12 cellular contexts compared by ENCODE assay signal in the genomic region with DNA sequence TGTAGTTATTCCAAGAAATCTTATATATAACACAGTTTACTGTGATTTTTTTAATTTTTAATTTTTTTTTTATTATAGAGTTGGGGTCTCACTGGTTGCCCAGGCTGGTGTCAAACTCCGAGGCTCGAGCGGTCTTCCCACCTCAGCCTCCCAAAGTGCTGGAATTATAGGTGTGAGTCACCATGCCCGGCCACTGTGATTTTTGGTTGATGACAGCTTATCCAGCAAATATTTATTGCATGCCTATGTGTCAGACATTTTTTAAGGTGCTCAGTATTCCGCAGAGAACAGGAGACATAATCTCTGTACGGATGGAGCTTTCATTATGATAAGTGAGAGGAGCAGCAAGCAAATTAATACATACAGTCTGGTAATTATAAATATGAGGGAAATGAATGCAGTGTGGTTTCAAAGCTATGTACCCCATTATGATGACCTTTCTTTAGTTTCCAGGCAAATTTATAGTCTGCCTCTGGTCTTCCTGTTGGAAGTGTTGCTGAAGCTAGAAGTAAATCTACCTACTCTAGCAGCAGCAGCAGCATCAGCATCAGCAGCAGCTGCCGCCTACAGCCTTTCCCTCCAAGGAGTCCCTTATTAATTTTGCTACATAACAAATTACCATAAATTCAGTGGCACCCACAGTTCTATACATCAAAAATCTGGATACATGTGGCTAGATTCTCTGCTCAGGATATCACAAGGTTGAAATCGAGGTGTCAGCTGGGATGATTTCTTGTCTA. TPM values are rescaled to one million over a fixed set of nuclear protein-coding genes. Genes with fewer than 3 reads are reported as not detected.
A peak's percentile ranks its signal among the peaks of the same experiment; 100 is the strongest.
DNase-seq lines count a peak whose midpoint lies in the region; TF ChIP-seq lines count a peak whose summit lies in the region.
"Had no signal": no experiment of that assay in that cellular context is flagged by ENCODE, and none has a peak within 500 bp of the region (broad histone marks: within the 10 kb centered on the region; RNA-seq: fewer than 3 reads in every experiment).

No MANE protein-coding gene starts in this region.

- 25 to 32% methylated on average over 8 of the region's 8 CpGs for WGBS in GM23248 (ENCODE audit: low coverage in 1 of 2, low lambda C conversion rate in 2 of 2, missing lambda C conversion rate in 2 of 2), 2 experiments

- H3K9ac ChIP-seq in GM23248: no peak overlapping the region
- H3K9ac ChIP-seq: BLaER1 had no signal

- peaks cover 68% of the 10 kb centered on the region for H3K4me1 ChIP-seq in GM23248 (ENCODE audit: insufficient read depth)

- H2AFZ ChIP-seq in GM23248: no peak overlapping the region

- no peaks in the 10 kb centered on the region for H3K9me2 ChIP-seq in GM23248 (ENCODE audit: insufficient read depth)

- H3K4me3 Mint-ChIP-seq in Calu3 (ENCODE audit: low read depth, unreplicated experiment): no peak overlapping the region

- in situ Hi-C loops in GM23248 (cut with MboI): no loop called here

- H3K27me3 Mint-ChIP-seq in Calu3 (ENCODE audit: unreplicated experiment): no peaks in the 10 kb centered on the region

- H3K27ac ChIP-seq in GM23248: peak overlapping the region; percentile 59
- H3K27ac ChIP-seq in epithelial cell of prostate: no peak overlapping the region
- no peak overlapping the region for H3K27ac ChIP-seq in coronary artery
- H3K27ac ChIP-seq: BLaER1, body of pancreas, ovary had no signal

- H3K79me2 ChIP-seq in GM23248 (ENCODE audit: insufficient read depth): peaks cover 98% of the 10 kb centered on the region

- no TSS peak for BruUV-seq in Calu3 (replicated peaks; lab: Mats Ljungman, UMichigan)

- H3K4me3 ChIP-seq in GM23248 (peak overlapping the region; percentile 37), retinal pigment epithelial cell (ENCODE audit: low read length) (no peak overlapping the region), coronary artery (no peak overlapping the region)
- H3K4me3 ChIP-seq: BLaER1, body of pancreas, ovary had no signal

- H3K9me3 ChIP-seq in GM23248 (ENCODE audit: low read depth): no peaks in the 10 kb centered on the region
- H3K9me3 ChIP-seq: body of pancreas, ovary had no signal

- peaks cover 4% of the 10 kb centered on the region for H3K36me3 Mint-ChIP-seq in Calu3 (ENCODE audit: insufficient read depth, unreplicated experiment)

- H3K9me3 Mint-ChIP-seq in Calu3 (ENCODE audit: low read depth, unreplicated experiment): no peaks in the 10 kb centered on the region

- H4K20me1 ChIP-seq in GM23248 (ENCODE audit: insufficient read depth): no peaks in the 10 kb centered on the region; the same call in 1 of the 2 replicates

- H3K36me3 ChIP-seq in GM23248 (ENCODE audit: low read depth): no peaks in the 10 kb centered on the region
- H3K36me3 ChIP-seq: ovary had no signal

- H3F3A ChIP-seq in GM23248 (ENCODE audit: insufficient read depth): peaks cover 34% of the 10 kb centered on the region

- TF ChIP-seq CTCF in retinal pigment epithelial cell (conservative IDR thresholded peaks at IDR 0.05; ENCODE audit: low read depth, low read length) (no peak), Calu3 (IDR thresholded peaks at IDR 0.05; ENCODE audit: unreplicated experiment) (no peak), coronary artery (IDR thresholded peaks at IDR 0.05) (no peak)

- intact Hi-C loops in Calu3 (cut with micrococcal nuclease; ENCODE audit: unreplicated experiment): no loop called here

- no peak overlapping the region for H3K27ac Mint-ChIP-seq in Calu3 (ENCODE audit: unreplicated experiment)

- H3K4me1 Mint-ChIP-seq in Calu3 (ENCODE audit: low read depth, unreplicated experiment): peaks cover 43% of the 10 kb centered on the region

- CTCF ChIA-PET in Calu3 (lab: Charles Lee): interaction anchor here (0.5 to 1.7 kb wide), 3 partner anchors 11 to 242 kb away, joined by 3 to 7 read pairs (median 3); no protein-coding TSS in a partner anchor

- H3K27me3 ChIP-seq in GM23248 (replicated peaks; ENCODE audit: insufficient read depth): no peaks in the 10 kb centered on the region
- H3K27me3 ChIP-seq: BLaER1, body of pancreas, ovary had no signal

- DNase-seq in GM23248: peak; percentile 70
- DNase-seq in RPMI7951 (ENCODE audit: low read depth): peak; percentile 55
- DNase-seq in epithelial cell of prostate (ENCODE audit: low read depth, low spot score): peak; percentile 6
- DNase-seq in retinal pigment epithelial cell (ENCODE audit: low read depth): peak; percentile 58
- DNase-seq in Calu3: no peak
- no peak for DNase-seq in coronary artery (ENCODE audit: low spot score)
- DNase-seq in SIG-M5 (lab: John Stamatoyannopoulos, UW): no peak
- no peak for DNase-seq in foreskin melanocyte
- DNase-seq: activated gamma-delta T cell, body of pancreas, ovary had no signal

- H3K4me2 ChIP-seq in GM23248 (ENCODE audit: unreplicated experiment): peak overlapping the region; percentile 68
- H3K4me2 ChIP-seq: BLaER1 had no signal

RNA-seq across cellular contexts. Expression of gene FRS2, which starts 32.3 kb away (rescaled TPM):
- total RNA-seq in GM23248 (2014; rRNA removed; shearing (Covaris generic)): 41.2 and 79.5 TPM in 2 replicates
- polyA plus RNA-seq in GM23248 (2016; fragmentation: Nextera tagmentation; extraction: Ambion mirVana): 21.7 and 25.5 TPM in 2 replicates
- 23.6 and 40.0 TPM in 2 replicates for total RNA-seq in RPMI7951 (2014; rRNA removed; shearing (Covaris generic))
- 27.5 and 34.5 TPM in 2 replicates for total RNA-seq in Calu3 (2022)

Comparison
In these comparisons a context has a peak if more than half of its experiments do, and no peak if none do; other contexts are left out.
1. DNase-seq: peak in GM23248 (single experiment), RPMI7951 (single experiment), epithelial cell of prostate (single experiment) and retinal pigment epithelial cell (single experiment); none in Calu3 (single experiment), coronary artery (single experiment), SIG-M5 (single experiment) and foreskin melanocyte (single experiment).